8 cellular contexts compared by ENCODE assay signal in the genomic region with DNA sequence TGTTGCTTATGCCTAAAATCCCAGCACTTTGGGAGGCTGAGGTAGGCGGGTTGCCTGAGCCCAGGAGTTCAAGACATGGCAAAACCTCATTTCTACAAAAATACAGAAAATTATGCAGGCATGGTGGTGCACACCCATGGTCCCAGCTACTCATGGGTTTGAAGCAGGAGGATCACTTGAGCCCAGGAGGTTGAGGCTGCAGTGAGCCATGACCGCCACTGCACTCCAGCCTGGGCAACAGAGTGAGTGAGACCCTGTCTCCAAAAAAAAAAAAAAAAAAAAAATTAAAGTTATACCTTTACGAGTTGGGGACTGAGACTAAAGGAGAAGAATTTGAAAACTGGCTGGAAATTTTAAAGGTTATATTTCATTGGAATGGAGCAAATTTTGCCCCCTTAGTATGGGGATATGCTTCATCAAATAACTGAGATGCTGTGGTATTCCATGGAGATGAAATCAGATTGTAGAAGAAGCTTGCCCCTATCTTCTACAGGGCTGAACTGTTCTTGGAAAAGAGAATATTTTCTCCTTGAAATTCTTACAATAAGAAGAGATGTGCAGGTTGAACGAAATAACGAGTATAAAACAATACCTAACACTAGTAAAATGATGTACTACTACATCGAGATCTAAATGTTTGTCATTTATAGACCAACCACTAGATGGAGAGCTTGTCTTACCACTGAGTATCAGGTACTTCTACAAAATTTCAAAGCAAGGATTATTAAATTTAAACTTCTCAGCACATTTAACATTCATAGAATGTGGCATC. TPM values are rescaled to one million over a fixed set of nuclear protein-coding genes. Genes with fewer than 3 reads are reported as not detected.
DNase-seq lines count a peak whose midpoint lies in the region; ATAC-seq and TF ChIP-seq lines count a peak whose summit lies in the region.

No MANE protein-coding gene starts in this region.

- H3K4me1 ChIP-seq in Loucy (ENCODE audit: insufficient read depth, low read length, poor library complexity, severe bottlenecking) (peaks cover 6% of the 10 kb centered on the region), esophagus squamous epithelium (peaks cover 0 to 9% (median 0%) of the 10 kb centered on the region in 3 donors), osteoblast (ENCODE audit: insufficient read depth, low read length) (peaks cover 11% of the 10 kb centered on the region)

- H3K79me2 ChIP-seq in Loucy (ENCODE audit: insufficient read depth, low read length), result no peaks in the 10 kb centered on the region
- no peaks in the 10 kb centered on the region for H3K79me2 ChIP-seq in osteoblast (ENCODE audit: insufficient read depth, low read length)

- no peaks in the 10 kb centered on the region for H3K9me2 ChIP-seq in Loucy (replicated peaks; ENCODE audit: low read depth, low read length)

- TF ChIP-seq CTCF in Loucy (conservative IDR thresholded peaks at IDR 0.05; ENCODE audit: low read length) (peak; percentile 86), esophagus squamous epithelium (IDR thresholded peaks at IDR 0.05) (peak; percentile 25 to 75 (median 60)), osteoblast (IDR thresholded peaks at IDR 0.05; ENCODE audit: extremely low read depth, low read depth, low read length) (peak; percentile 72)

- H3K4me3 ChIP-seq in Loucy (ENCODE audit: low read length, poor library complexity, severe bottlenecking) (no peak overlapping the region), esophagus squamous epithelium (no peak overlapping the region), osteoblast (ENCODE audit: insufficient read depth, low read length) (no peak overlapping the region)

- DNase-seq in GF-D8 (lab: John Stamatoyannopoulos, UW), result peak; percentile 11
- DNase-seq in SK-N-DZ (ENCODE audit: low spot score), result peak; percentile 49
- no peak for DNase-seq in esophagus squamous epithelium (lab: John Stamatoyannopoulos, UW)
- DNase-seq in osteoblast (ENCODE audit: insufficient read length, low spot score, missing footprints), result no peak
- DNase-seq in 8988T, result no peak

- 28 to 30% methylated on average over 5 of the region's 6 CpGs for WGBS in esophagus squamous epithelium, 2 donors

- TF ChIP-seq POLR2A in esophagus squamous epithelium (IDR thresholded peaks at IDR 0.05), result no peak

- no peak overlapping the region for H2AFZ ChIP-seq in Loucy (ENCODE audit: low read length)
- no peak overlapping the region for H2AFZ ChIP-seq in osteoblast (ENCODE audit: low read length)

- H3K9me3 ChIP-seq in Loucy (ENCODE audit: insufficient read depth, low read depth, low read length) (no peaks in the 10 kb centered on the region), esophagus squamous epithelium (no peaks in the 10 kb centered on the region), osteoblast (ENCODE audit: low read depth, low read length) (no peaks in the 10 kb centered on the region)

- H3K36me3 ChIP-seq in Loucy (ENCODE audit: insufficient read depth, low read length) (no peaks in the 10 kb centered on the region), esophagus squamous epithelium (peaks cover 0 to 6% (median 0%) of the 10 kb centered on the region in 3 donors), osteoblast (ENCODE audit: insufficient read depth, low read length) (no peaks in the 10 kb centered on the region)

- H3K27me3 ChIP-seq in Loucy (ENCODE audit: insufficient read depth, low read length, poor library complexity, severe bottlenecking), result no peaks in the 10 kb centered on the region
- no peaks in the 10 kb centered on the region for H3K27me3 ChIP-seq in esophagus squamous epithelium
- no peaks in the 10 kb centered on the region for H3K27me3 ChIP-seq in osteoblast (ENCODE audit: insufficient read depth, low read length)

- no peak overlapping the region for H3K27ac ChIP-seq in esophagus squamous epithelium
- H3K27ac ChIP-seq in osteoblast (ENCODE audit: low read depth, low read length), result no peak overlapping the region

- ATAC-seq in GM21619 (IDR thresholded peaks at IDR 0.05; ENCODE audit: unreplicated experiment) (peak; percentile 67), HG02623 (IDR thresholded peaks at IDR 0.05; ENCODE audit: unreplicated experiment) (no peak)

- H3K9ac ChIP-seq in Loucy (ENCODE audit: low read depth, low read length, poor library complexity, severe bottlenecking), result no peak overlapping the region

- H3K4me2 ChIP-seq in Loucy (ENCODE audit: low read depth, low read length, poor library complexity, severe bottlenecking) (no peak overlapping the region), osteoblast (ENCODE audit: insufficient read depth, low read length) (no peak overlapping the region)

- no peaks in the 10 kb centered on the region for H3F3A ChIP-seq in Loucy (ENCODE audit: low read depth)

- intact Hi-C loops in esophagus squamous epithelium (cut with DNase I), result no loop called here

- H4K20me1 ChIP-seq in Loucy (ENCODE audit: insufficient read depth, low read length, poor library complexity, severe bottlenecking) (no peaks in the 10 kb centered on the region), osteoblast (ENCODE audit: insufficient read depth, low read length) (no peaks in the 10 kb centered on the region)

RNA-seq across cellular contexts. Expression of a gene that starts 34.9 kb away (rescaled TPM):
- 5.8 and 7.1 TPM in 2 replicates for polyA plus RNA-seq in SK-N-DZ (2014; cell fraction: cytosol; rRNA removed)
- polyA plus RNA-seq in SK-N-DZ (2014; cell fraction: nucleus; rRNA removed), result 11.7 and 14.3 TPM in 2 replicates
- total RNA-seq in esophagus squamous epithelium (10 to 100 TPM in 1 of 4 donors, 1 to 10 TPM in 3; 4.8 to 10.1 (median 9.2) TPM), osteoblast (9.4 and 10.1 TPM in 2 replicates)

Comparison
In these comparisons a context has a peak if more than half of its experiments do, and no peak if none do; other contexts are left out.
1. DNase-seq: peak in GF-D8 (single experiment) and SK-N-DZ (single experiment); none in esophagus squamous epithelium (single experiment), osteoblast (single experiment) and 8988T (single experiment).
2. Peak in every context shown above with its lines, with median percentiles within 50 percentile points of each other: CTCF ChIP-seq.